ENCODE assay signal across 9 cellular contexts in genomic region chr11:2399488-2400068, GRCh38. TPM values are rescaled to one million over a fixed set of nuclear protein-coding genes. Genes with fewer than 3 reads are reported as not detected.
DNase-seq lines count a peak whose midpoint lies in the region; ATAC-seq and TF ChIP-seq lines count a peak whose summit lies in the region.
"Had no signal": no experiment of that assay in that cellular context is flagged by ENCODE, and none has a peak within 500 bp of the region (broad histone marks: within the 10 kb centered on the region; RNA-seq: fewer than 3 reads in every experiment).

No MANE protein-coding gene starts in this region.

- ATAC-seq in HG02759 (IDR thresholded peaks at IDR 0.05; ENCODE audit: unreplicated experiment) (peak; percentile 0), activated B cell treated with CpG ODN at 0.5 μM for 24 hours (ENCODE audit: low read depth) (no peak), GM18519 (IDR thresholded peaks at IDR 0.05; ENCODE audit: low FRiP score, unreplicated experiment) (no peak), HG03565 (IDR thresholded peaks at IDR 0.05; ENCODE audit: unreplicated experiment) (no peak)

- peak overlapping the region; percentile 52 for H2BK5ac ChIP-seq in trophoblast cell (ENCODE audit: low read depth, low read length, poor library complexity)

- H2BK120ac ChIP-seq in trophoblast cell (ENCODE audit: insufficient read depth, low read length, poor library complexity) = peak overlapping the region; percentile 16

- no peaks in the 10 kb centered on the region for H3K27me3 ChIP-seq in trophoblast cell (ENCODE audit: insufficient read depth, low read length)

- peak overlapping the region; percentile 98 for H4K8ac ChIP-seq in trophoblast cell (ENCODE audit: low read depth, low read length)

- H2AFZ ChIP-seq in trophoblast cell (ENCODE audit: insufficient read depth, low read length, poor library complexity) = peak overlapping the region; percentile 64

- H2BK12ac ChIP-seq in trophoblast cell (ENCODE audit: low read length) = no peak overlapping the region

- intact Hi-C loops in activated B cell treated with CpG ODN at 0.5 μM for 24 hours (cut with micrococcal nuclease) = loop anchor here (1.0 to 5.0 kb wide), 11 partner anchors 14 to 1398 kb away; partner anchors contain the start of genes CARS1, CD81, CDKN1C and LSP1

- no peak for TF ChIP-seq CTCF in activated B cell treated with CpG ODN at 0.5 μM for 24 hours (IDR thresholded peaks at IDR 0.05)
- TF ChIP-seq CTCF in fibroblast of pulmonary artery (IDR thresholded peaks at IDR 0.05; ENCODE audit: low read length, missing control alignments) = no peak

- H3K27ac ChIP-seq in trophoblast cell (ENCODE audit: low read depth, low read length) = peak overlapping the region; percentile 45

- peak overlapping the region; percentile 77 for H3K9ac ChIP-seq in trophoblast cell (ENCODE audit: low read length)

- H3K4me1 Mint-ChIP-seq in activated B cell treated with CpG ODN at 0.5 μM for 24 hours = peaks cover 32% of the 10 kb centered on the region

- H3K4me2 ChIP-seq in trophoblast cell (ENCODE audit: low read length) = peak overlapping the region; percentile 77

- WGBS in trophoblast cell (ENCODE audit: extremely low coverage, insufficient coverage, insufficient read length) = no CpG with 5 or more reads among the region's 23 CpGs

- CTCF ChIA-PET in activated B cell treated with CpG ODN at 0.5 μM for 24 hours (lab: Charles Lee) = interaction anchor here (1.3 to 3.1 kb wide), 6 partner anchors 18 to 201 kb away, joined by 3 to 30 read pairs (median 4); partner anchors contain the start of genes C11orf21 and TSPAN32

- H3K14ac ChIP-seq in trophoblast cell (ENCODE audit: low read length) = peak overlapping the region; percentile 81

- peaks cover 49 to 54% of the 10 kb centered on the region in 2 experiments for H3K36me3 ChIP-seq in trophoblast cell (ENCODE audit: control insufficient read depth in 1 of 2, insufficient read depth in 2 of 2, low read length in 2 of 2)

- peak overlapping the region; percentile 3 for H3K4ac ChIP-seq in trophoblast cell (ENCODE audit: low read depth, low read length)

- POLR2A ChIA-PET in activated B cell treated with CpG ODN at 0.5 μM for 24 hours (lab: Charles Lee) = interaction anchor here (1.2 to 5.6 kb wide), 7 partner anchors 9 to 451 kb away, joined by 3 to 91 read pairs (median 21); partner anchors contain the start of genes C11orf21, CD81 and TSPAN32

- H4K91ac ChIP-seq in trophoblast cell (ENCODE audit: low read depth, low read length) = peak overlapping the region; percentile 87

- peak overlapping the region; percentile 78 for H4K12ac ChIP-seq in trophoblast cell (ENCODE audit: low read depth, low read length)

- H3K4me3 Mint-ChIP-seq in activated B cell treated with CpG ODN at 0.5 μM for 24 hours = peak overlapping the region; percentile 88

- peak overlapping the region; percentile 79 for H3K18ac ChIP-seq in trophoblast cell (ENCODE audit: low read length)

- no peaks in the 10 kb centered on the region for H3K27me3 Mint-ChIP-seq in activated B cell treated with CpG ODN at 0.5 μM for 24 hours

- peaks cover 12 to 16% of the 10 kb centered on the region in 2 experiments for H3K4me1 ChIP-seq in trophoblast cell (ENCODE audit: control insufficient read depth in 1 of 2, insufficient read depth in 2 of 2, low read length in 2 of 2)

- H3K4me3 ChIP-seq in fibroblast of pulmonary artery (replicated peaks; ENCODE audit: low read depth, low read length) = peak overlapping the region; percentile 76
- peak overlapping the region; percentile 80 for H3K4me3 ChIP-seq in trophoblast cell (ENCODE audit: low read depth, low read length)

- DNase-seq in GM03348 (ENCODE audit: low spot score) = peak; percentile 41
- DNase-seq in activated B cell treated with CpG ODN at 0.5 μM for 24 hours = no peak
- DNase-seq in fibroblast of pulmonary artery (ENCODE audit: low read depth) = peak; percentile 28
- DNase-seq in trophoblast cell = peak; percentile 4 to 37
- DNase-seq in middle frontal gyrus (ENCODE audit: extremely low spot score, low spot score) = no peak

- H2AK5ac ChIP-seq in trophoblast cell (ENCODE audit: low read length) = peak overlapping the region; percentile 51

- H3K27ac Mint-ChIP-seq in activated B cell treated with CpG ODN at 0.5 μM for 24 hours = peak overlapping the region; percentile 73

- no peak overlapping the region for H3K23ac ChIP-seq in trophoblast cell (ENCODE audit: low read length)

- peaks cover 10% of the 10 kb centered on the region for H3K79me2 ChIP-seq in trophoblast cell (ENCODE audit: control insufficient read depth, insufficient read depth, low read length, poor library complexity)

- peaks cover 45% of the 10 kb centered on the region for H3K36me3 Mint-ChIP-seq in activated B cell treated with CpG ODN at 0.5 μM for 24 hours (ENCODE audit: low read depth)

- H3K9me3 Mint-ChIP-seq in activated B cell treated with CpG ODN at 0.5 μM for 24 hours = no peaks in the 10 kb centered on the region

- no peaks in the 10 kb centered on the region for H3K9me3 ChIP-seq in trophoblast cell (ENCODE audit: insufficient read depth, low read depth, low read length)

- H3K79me1 ChIP-seq in trophoblast cell (ENCODE audit: low read length) = peaks cover 11% of the 10 kb centered on the region

RNA-seq across cellular contexts. Expression of gene TSSC4, which starts 1.0 kb away (rescaled TPM):
- 59.4 and 59.7 TPM in 2 replicates for total RNA-seq in activated B cell treated with CpG ODN at 0.5 μM for 24 hours
- 87.7 and 88.6 TPM in 2 replicates for polyA plus RNA-seq in trophoblast cell (2013)

RNA-seq across cellular contexts. Expression of gene CD81, which starts 22.5 kb away (rescaled TPM):
- total RNA-seq in activated B cell treated with CpG ODN at 0.5 μM for 24 hours = 130 and 132 TPM in 2 replicates
- polyA plus RNA-seq in trophoblast cell (2013) = 242 and 246 TPM in 2 replicates

RNA-seq across cellular contexts. Expression of gene TRPM5, which starts 44.7 kb away (rescaled TPM):
- not detected in 2 replicates for total RNA-seq in activated B cell treated with CpG ODN at 0.5 μM for 24 hours
- polyA plus RNA-seq in trophoblast cell (2013) = 0.03 and 0.04 TPM in 2 replicates
- total RNA-seq: activated CD8-positive, alpha-beta memory T cell treated with anti-CD3 and anti-CD28 coated beads for 36 hours had no signal

RNA-seq across cellular contexts. Expression of gene KCNQ1, which starts 45.2 kb away (rescaled TPM):
- total RNA-seq in activated B cell treated with CpG ODN at 0.5 μM for 24 hours = 6.5 and 8.6 TPM in 2 replicates
- 0.53 and 0.64 TPM in 2 replicates for polyA plus RNA-seq in trophoblast cell (2013)

Comparison
In these comparisons a context has a peak if more than half of its experiments do, and no peak if none do; other contexts are left out.
1. DNase-seq: peak in GM03348 (single experiment), fibroblast of pulmonary artery (single experiment) and trophoblast cell (2 of 2); none in activated B cell treated with CpG ODN at 0.5 μM for 24 hours (single experiment) and middle frontal gyrus (single experiment).